Comparison of ENCODE assay signal across 26 cellular contexts in genomic region chr19:21587549-21587948, GRCh38.
DNase-seq lines count a peak whose midpoint lies in the region; ATAC-seq, FAIRE-seq and TF ChIP-seq lines count a peak whose summit lies in the region.
"Had no signal": no experiment of that assay in that cellular context is flagged by ENCODE, and none has a peak within 500 bp of the region (broad histone marks: within the 10 kb centered on the region; RNA-seq: fewer than 3 reads in every experiment).

No MANE protein-coding gene starts in this region.

- no peaks in the 10 kb centered on the region for H4K20me1 ChIP-seq in GM23338 (replicated peaks; ENCODE audit: insufficient read depth)
- H4K20me1 ChIP-seq: BLaER1 had no signal

- no peaks in the 10 kb centered on the region for H3K36me3 Mint-ChIP-seq in CD8-positive, alpha-beta T cell
- H3K36me3 Mint-ChIP-seq in GM23338 (ENCODE audit: low read depth), result no peaks in the 10 kb centered on the region; the same call in 2 of the 3 replicates
- H3K36me3 Mint-ChIP-seq: activated CD4-positive, alpha-beta memory T cell treated with anti-CD3 and anti-CD28 coated beads for 36 hours; activated naive CD8-positive, alpha-beta T cell treated with anti-CD3 and anti-CD28 coated beads, Interleukin-2, amount 10 ng/mL, durations not matched to agents 7 days and 5 days had no signal

- no peaks in the 10 kb centered on the region for H3K9me3 ChIP-seq in CD8-positive, alpha-beta T cell (ENCODE audit: low read length)
- H3K9me3 ChIP-seq in duodenal mucosa (ENCODE audit: control insufficient read depth in 1 of 2, low read length in 2 of 2), result peaks cover 0 to 7% of the 10 kb centered on the region in 2 donors
- H3K9me3 ChIP-seq in neutrophil, result no peaks in the 10 kb centered on the region
- H3K9me3 ChIP-seq: Caco-2 had no signal

- no peaks in the 10 kb centered on the region for H3K9me2 ChIP-seq in GM23338 (ENCODE audit: insufficient read depth)

- no peaks in the 10 kb centered on the region for H3K79me2 ChIP-seq in GM23338 (replicated peaks; ENCODE audit: insufficient read depth)

- intact Hi-C loops in CD8-positive, alpha-beta T cell (cut with DNase I, micrococcal nuclease), result loop anchor here (2.0 to 10.0 kb wide), 3 partner anchors 17 to 247 kb away; partner anchors contain the start of genes ZNF429 (in 1 of the 2) and ZNF43 (in 1 of the 2)

- in situ Hi-C loops in brain microvascular endothelial cell (cut with HindIII; ENCODE audit: low pct_ligation_motif_present, low sequenced_read_pairs), result no loop called here

- H2AFZ ChIP-seq in GM23338, result peak overlapping the region; percentile 23; the same call in 1 of the 2 replicates

- H3F3A ChIP-seq in GM23338 (replicated peaks; ENCODE audit: low read depth), result no peaks in the 10 kb centered on the region

- peak overlapping the region; percentile 80 for H3K27ac Mint-ChIP-seq in CD8-positive, alpha-beta T cell
- H3K27ac Mint-ChIP-seq in GM23338, result no peak overlapping the region
- H3K27ac Mint-ChIP-seq: activated CD4-positive, alpha-beta memory T cell treated with anti-CD3 and anti-CD28 coated beads for 36 hours; activated T-helper 2 cell treated with anti-CD3 and anti-CD28 coated beads, Interferon-gamma antibody, Interleukin-2, Interleukin-4, amounts not matched to agents 10 μg/mL and 5 μg/mL and 100 μg/mL, durations not matched to agents 14 hours and 24 hours and 36 hours; memory B cell had no signal

- ATAC-seq in CD8-positive, alpha-beta T cell, result no peak
- ATAC-seq in GM23338 (no peak), HG02588 (IDR thresholded peaks at IDR 0.05; ENCODE audit: unreplicated experiment) (no peak)

- CTCF ChIA-PET in CD8-positive, alpha-beta T cell (lab: Charles Lee), result no interaction called here

- H3K4me2 ChIP-seq in GM23338, result peak overlapping the region; percentile 94; the same call in 1 of the 2 replicates
- H3K4me2 ChIP-seq: BLaER1 had no signal

- no peak for FAIRE-seq in GM19239 (lab: Jason Lieb, UNC)

- H3K4me1 ChIP-seq in CD8-positive, alpha-beta T cell (ENCODE audit: insufficient read depth, low read length), result peaks cover 22% of the 10 kb centered on the region
- H3K4me1 ChIP-seq in GM23338 (ENCODE audit: insufficient read depth), result no peaks in the 10 kb centered on the region
- peaks cover 3 to 7% of the 10 kb centered on the region in 2 donors for H3K4me1 ChIP-seq in duodenal mucosa (ENCODE audit: control insufficient read depth in 1 of 2, insufficient read depth in 2 of 2, low read length in 2 of 2)
- H3K4me1 ChIP-seq in neutrophil (ENCODE audit: control insufficient read depth in 1 of 2, insufficient read depth in 1 of 2, low read depth in 1 of 2, low read length in 1 of 2), result peaks cover 4 to 12% of the 10 kb centered on the region in 2 experiments
- H3K4me1 ChIP-seq: BLaER1, Caco-2 had no signal

- DNase-seq in CD8-positive, alpha-beta T cell, result no peak
- DNase-seq in GM23338 (ENCODE audit: low spot score), result no peak
- DNase-seq in NCI-H2081 (lab: John Stamatoyannopoulos, UW), result no peak
- no peak for DNase-seq in GM19239 (ENCODE audit: insufficient read length, low spot score)
- DNase-seq in brain microvascular endothelial cell, result no peak
- DNase-seq: activated CD4-positive, alpha-beta memory T cell treated with anti-CD3 and anti-CD28 coated beads for 36 hours; activated naive CD8-positive, alpha-beta T cell treated with anti-CD3 and anti-CD28 coated beads, Interleukin-2, amount 10 ng/mL, durations not matched to agents 7 days and 5 days; Caco-2; effector CD8-positive, alpha-beta T cell; GF-D8; MV-4-11; NCI-H1436 treated with DMSO at 0.1 percent for 48 hours; NCI-H446 treated with DMSO at 0.1 percent for 48 hours; occipital lobe; stimulated activated CD4-positive, alpha-beta T cell treated with anti-CD3 and anti-CD28 coated beads, Interleukin-4, amount 100 ng/mL, for 1 hour; T-helper 1 cell had no signal

- no peak for TF ChIP-seq CTCF in CD8-positive, alpha-beta T cell (IDR thresholded peaks at IDR 0.05)
- TF ChIP-seq CTCF in GM23338 (conservative IDR thresholded peaks at IDR 0.05; ENCODE audit: low read depth in 2 of 2), result no peak
- no peak for TF ChIP-seq CTCF in neutrophil (IDR thresholded peaks at IDR 0.05)
- TF ChIP-seq CTCF in brain microvascular endothelial cell (IDR thresholded peaks at IDR 0.05; ENCODE audit: low read depth, low read length, missing control alignments), result no peak

- no peaks in the 10 kb centered on the region for H3K27me3 ChIP-seq in CD8-positive, alpha-beta T cell (ENCODE audit: insufficient read depth, low read length)
- H3K27me3 ChIP-seq in GM23338 (ENCODE audit: insufficient read depth) (peaks cover 38% of the 10 kb centered on the region), duodenal mucosa (ENCODE audit: control insufficient read depth in 1 of 2, insufficient read depth in 2 of 2, low read length in 2 of 2) (no peaks in the 10 kb centered on the region), neutrophil (peaks cover 36% of the 10 kb centered on the region), brain microvascular endothelial cell (replicated peaks) (no peaks in the 10 kb centered on the region)
- H3K27me3 ChIP-seq: BLaER1 had no signal

- H3K4me1 Mint-ChIP-seq in CD8-positive, alpha-beta T cell (ENCODE audit: low read depth), result peaks cover 39% of the 10 kb centered on the region
- H3K4me1 Mint-ChIP-seq in GM23338, result peaks cover 12% of the 10 kb centered on the region; the same call in 2 of the 3 replicates

- H3K27me3 Mint-ChIP-seq in CD8-positive, alpha-beta T cell (ENCODE audit: low read depth), result no peaks in the 10 kb centered on the region
- H3K27me3 Mint-ChIP-seq in GM23338 (ENCODE audit: insufficient read depth, low read depth, poor library complexity), result peaks cover 22% of the 10 kb centered on the region

- no peaks in the 10 kb centered on the region for H3K36me3 ChIP-seq in CD8-positive, alpha-beta T cell (ENCODE audit: insufficient read depth, low read length)
- no peaks in the 10 kb centered on the region for H3K36me3 ChIP-seq in GM23338 (ENCODE audit: insufficient read depth)
- no peaks in the 10 kb centered on the region for H3K36me3 ChIP-seq in duodenal mucosa (ENCODE audit: control insufficient read depth in 1 of 2, insufficient read depth in 2 of 2, low read length in 2 of 2)
- no peaks in the 10 kb centered on the region for H3K36me3 ChIP-seq in neutrophil
- no peaks in the 10 kb centered on the region for H3K36me3 ChIP-seq in brain microvascular endothelial cell (replicated peaks)
- H3K36me3 ChIP-seq: BLaER1, suprapubic skin had no signal

- H3K4me3 Mint-ChIP-seq in CD8-positive, alpha-beta T cell, result peak overlapping the region; percentile 86
- H3K4me3 Mint-ChIP-seq in GM23338, result no peak overlapping the region

- no peak overlapping the region for H3K4me3 ChIP-seq in CD8-positive, alpha-beta T cell (ENCODE audit: low read depth, low read length)
- H3K4me3 ChIP-seq in GM23338 (no peak overlapping the region), duodenal mucosa (ENCODE audit: low read depth in 1 of 2, low read length in 2 of 2) (peak overlapping the region; percentile 16 to 63), neutrophil (ENCODE audit: low read depth in 1 of 2, low read length in 1 of 2) (peak overlapping the region in 1 of 2 experiments; percentile 59), brain microvascular endothelial cell (ENCODE audit: low read depth, low read length) (no peak overlapping the region)
- H3K4me3 ChIP-seq: BLaER1 had no signal

- no peak overlapping the region for H3K9ac ChIP-seq in duodenal mucosa (ENCODE audit: low read depth in 1 of 2, low read length in 2 of 2)
- H3K9ac ChIP-seq: BLaER1 had no signal

- H3K27ac ChIP-seq in CD8-positive, alpha-beta T cell (ENCODE audit: low read depth, low read length), result no peak overlapping the region
- H3K27ac ChIP-seq in GM23338 (ENCODE audit: low read depth) (no peak overlapping the region), duodenal mucosa (ENCODE audit: low read depth, low read length) (no peak overlapping the region), neutrophil (peak overlapping the region; percentile 88), brain microvascular endothelial cell (no peak overlapping the region)
- H3K27ac ChIP-seq: BLaER1, epithelial cell of prostate, HL-60, RWPE1, suprapubic skin had no signal

- no peaks in the 10 kb centered on the region for H3K9me3 Mint-ChIP-seq in CD8-positive, alpha-beta T cell
- peaks cover 4% of the 10 kb centered on the region; the same call in 1 of the 3 replicates for H3K9me3 Mint-ChIP-seq in GM23338
- H3K9me3 Mint-ChIP-seq: activated CD4-positive, alpha-beta memory T cell treated with anti-CD3 and anti-CD28 coated beads for 36 hours had no signal

- POLR2A ChIA-PET in CD8-positive, alpha-beta T cell (lab: Charles Lee), result interaction anchor here (2.5 to 3.9 kb wide), 3 partner anchors 18 to 82 kb away, joined by 7 to 30 read pairs (median 22); partner anchors contain the start of gene ZNF429

TF ChIP-seq in GM23338, 12 proteins besides CTCF, POLR2A, EP300 and RAD21 (continues in another document):
- no peak for TF ChIP-seq CREB1 (CRISPR knock-in tag; IDR thresholded peaks at IDR 0.05; ENCODE audit: low read depth)

Comparison
In these comparisons a context has a peak if more than half of its experiments do, and no peak if none do; other contexts are left out.
1. H3K4me3 ChIP-seq: peak in duodenal mucosa (2 of 2); none in CD8-positive, alpha-beta T cell (single experiment), GM23338 (single experiment) and brain microvascular endothelial cell (single experiment).